ENCODE assay signal across 1 cellular context in the genomic region with DNA sequence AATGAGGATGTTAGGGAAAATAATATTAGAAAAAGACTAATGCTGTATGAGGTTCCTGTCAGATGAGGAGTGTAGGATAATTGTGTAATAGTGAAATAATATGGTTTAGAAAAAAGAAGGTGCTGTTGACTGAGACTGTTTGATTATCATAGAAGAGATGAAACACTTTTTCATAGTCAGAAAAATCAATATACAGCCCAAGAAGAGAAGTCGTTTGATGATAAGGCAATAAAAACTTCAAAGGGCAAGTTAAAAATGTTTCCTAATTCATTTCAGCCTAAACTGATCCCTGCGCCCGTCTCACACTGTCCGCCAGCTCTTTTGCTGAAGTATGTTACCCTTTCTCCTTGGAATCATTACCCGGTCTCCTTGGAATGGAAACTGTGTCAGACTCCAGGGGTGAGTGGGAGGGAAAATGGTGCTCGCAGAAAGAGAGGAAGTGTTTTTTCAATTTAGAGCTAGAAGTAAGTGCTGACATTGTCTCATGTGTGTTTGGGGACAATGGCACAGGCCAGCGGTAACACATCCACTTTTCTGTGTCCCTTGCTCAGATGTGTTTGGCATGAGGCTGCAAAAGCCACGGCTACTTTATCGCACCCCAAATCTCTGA.
TF ChIP-seq lines count a peak whose summit lies in the region.

No MANE protein-coding gene starts in this region.

TF ChIP-seq in IMR-90, 13 proteins besides CTCF, POLR2A, EP300 and RAD21:
- TF ChIP-seq, protein P1, sequence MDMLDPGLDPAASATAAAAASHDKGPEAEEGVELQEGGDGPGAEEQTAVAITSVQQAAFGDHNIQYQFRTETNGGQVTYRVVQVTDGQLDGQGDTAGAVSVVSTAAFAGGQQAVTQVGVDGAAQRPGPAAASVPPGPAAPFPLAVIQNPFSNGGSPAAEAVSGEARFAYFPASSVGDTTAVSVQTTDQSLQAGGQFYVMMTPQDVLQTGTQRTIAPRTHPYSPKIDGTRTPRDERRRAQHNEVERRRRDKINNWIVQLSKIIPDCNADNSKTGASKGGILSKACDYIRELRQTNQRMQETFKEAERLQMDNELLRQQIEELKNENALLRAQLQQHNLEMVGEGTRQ (IDR thresholded peaks at IDR 0.05; ENCODE audit: low read depth, low read length) = no peak
- TF ChIP-seq CHD1 (IDR thresholded peaks at IDR 0.05; ENCODE audit: low read depth, low read length) = no peak
- no peak for TF ChIP-seq RFX5 (IDR thresholded peaks at IDR 0.05; ENCODE audit: low read depth, low read length)
- TF ChIP-seq MAFK (IDR thresholded peaks at IDR 0.05; ENCODE audit: low read depth, low read length) = no peak
- TF ChIP-seq BHLHE40 (IDR thresholded peaks at IDR 0.05; ENCODE audit: low read depth, low read length) = no peak
- TF ChIP-seq, protein P2, sequence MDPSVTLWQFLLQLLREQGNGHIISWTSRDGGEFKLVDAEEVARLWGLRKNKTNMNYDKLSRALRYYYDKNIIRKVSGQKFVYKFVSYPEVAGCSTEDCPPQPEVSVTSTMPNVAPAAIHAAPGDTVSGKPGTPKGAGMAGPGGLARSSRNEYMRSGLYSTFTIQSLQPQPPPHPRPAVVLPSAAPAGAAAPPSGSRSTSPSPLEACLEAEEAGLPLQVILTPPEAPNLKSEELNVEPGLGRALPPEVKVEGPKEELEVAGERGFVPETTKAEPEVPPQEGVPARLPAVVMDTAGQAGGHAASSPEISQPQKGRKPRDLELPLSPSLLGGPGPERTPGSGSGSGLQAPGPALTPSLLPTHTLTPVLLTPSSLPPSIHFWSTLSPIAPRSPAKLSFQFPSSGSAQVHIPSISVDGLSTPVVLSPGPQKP (IDR thresholded peaks at IDR 0.05; ENCODE audit: borderline replicate concordance, low read depth, low read length) = no peak
- no peak for TF ChIP-seq RCOR1 (IDR thresholded peaks at IDR 0.05; ENCODE audit: insufficient replicate concordance, low read length)
- TF ChIP-seq FOS (IDR thresholded peaks at IDR 0.05; ENCODE audit: low read depth, low read length) = no peak
